Comparison of ENCODE assay signal across 1 cellular context in genomic region chr22:27283714-27284113, GRCh38.
TF ChIP-seq lines count a peak whose summit lies in the region.

No MANE protein-coding gene starts in this region.

TF ChIP-seq in K562, 482 proteins besides CTCF, POLR2A, EP300 and RAD21 (continued from another document):
- TF ChIP-seq RBBP5 (IDR thresholded peaks at IDR 0.05; ENCODE audit: borderline replicate concordance, insufficient read depth, low read length, poor library complexity, severe bottlenecking), result no peak
- no peak for TF ChIP-seq SAFB (IDR thresholded peaks at IDR 0.05; ENCODE audit: borderline replicate concordance, low read depth, low read length)
- TF ChIP-seq SMARCC2 (IDR thresholded peaks at IDR 0.05; ENCODE audit: low read depth), result no peak
- no peak for TF ChIP-seq LCOR (CRISPR knock-in tag; IDR thresholded peaks at IDR 0.05)
- TF ChIP-seq GABPA (tag; conservative IDR thresholded peaks at IDR 0.05; ENCODE audit: low read depth), result no peak
- no peak for TF ChIP-seq SRF (CRISPR knock-in tag; IDR thresholded peaks at IDR 0.05)
- TF ChIP-seq GTF2B (IDR thresholded peaks at IDR 0.05; ENCODE audit: extremely low read depth, insufficient read length), result no peak
- no peak for TF ChIP-seq NR3C1 (CRISPR knock-in tag; IDR thresholded peaks at IDR 0.05)
- TF ChIP-seq MBD1 (CRISPR knock-in tag; IDR thresholded peaks at IDR 0.05), result no peak
- peak; percentile 91 for TF ChIP-seq PKNOX1 (IDR thresholded peaks at IDR 0.05)
- TF ChIP-seq SRSF1 (IDR thresholded peaks at IDR 0.05; ENCODE audit: low read depth, low read length), result no peak
- TF ChIP-seq ZNF197 (CRISPR knock-in tag; IDR thresholded peaks at IDR 0.05; ENCODE audit: low read depth), result no peak
- no peak for TF ChIP-seq HDGF (IDR thresholded peaks at IDR 0.05)
- no peak for TF ChIP-seq TFAM (CRISPR knock-in tag; conservative IDR thresholded peaks at IDR 0.05)
- TF ChIP-seq HMG20B (CRISPR knock-in tag; IDR thresholded peaks at IDR 0.05), result no peak
- TF ChIP-seq TAF1 (IDR thresholded peaks at IDR 0.05; ENCODE audit: control insufficient read depth, extremely low read depth, insufficient read depth, low read length, severe bottlenecking), result no peak
- TF ChIP-seq NELFE (IDR thresholded peaks at IDR 0.05; ENCODE audit: insufficient read depth, insufficient read length), result no peak
- TF ChIP-seq BRD9 (IDR thresholded peaks at IDR 0.05; ENCODE audit: low read depth, partially characterized antibody), result no peak
- no peak for TF ChIP-seq GTF2F1 (IDR thresholded peaks at IDR 0.05; ENCODE audit: low read depth, low read length)
- no peak for TF ChIP-seq ZNF3 (CRISPR knock-in tag; IDR thresholded peaks at IDR 0.05)
- TF ChIP-seq SMARCB1 (IDR thresholded peaks at IDR 0.05; ENCODE audit: insufficient read length, low read depth), result no peak
- TF ChIP-seq CBFA2T2 (conservative IDR thresholded peaks at IDR 0.05), result no peak
- TF ChIP-seq USF2 (CRISPR knock-in tag; IDR thresholded peaks at IDR 0.05), result peak; percentile 68
- TF ChIP-seq RFX1 (IDR thresholded peaks at IDR 0.05), result peak; percentile 31; the same call in 1 of the 2 replicates
- TF ChIP-seq CHAMP1 (IDR thresholded peaks at IDR 0.05), result no peak
